In the genomic region with DNA sequence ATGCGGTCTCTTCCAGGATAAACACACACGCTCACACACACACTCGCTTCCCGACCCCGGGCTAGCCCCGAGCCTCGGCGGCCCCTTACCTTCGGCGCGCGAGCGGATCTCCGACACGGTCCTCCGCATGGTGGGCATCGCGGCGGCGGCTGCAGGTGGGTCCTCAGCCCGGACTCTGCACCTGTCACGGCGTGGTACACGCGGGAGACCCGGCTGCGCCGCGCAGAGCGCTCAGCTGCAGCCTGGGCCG, we compare ENCODE assay signal across 8 cellular contexts. TPM values are rescaled to one million over a fixed set of nuclear protein-coding genes. Genes with fewer than 3 reads are reported as not detected.
DNase-seq lines count a peak whose midpoint lies in the region; ATAC-seq and TF ChIP-seq lines count a peak whose summit lies in the region.

No MANE protein-coding gene starts in this region.

- H3K4me1 Mint-ChIP-seq in activated CD4-positive, alpha-beta T cell treated with anti-CD3 and anti-CD28 coated beads, Interleukin-2, amount 10 ng/mL, durations not matched to agents 7 days and 5 days: peaks cover 30% of the 10 kb centered on the region
- peaks cover 55% of the 10 kb centered on the region for H3K4me1 Mint-ChIP-seq in activated naive CD8-positive, alpha-beta T cell treated with anti-CD3 and anti-CD28 coated beads, Interleukin-2, amount 50 U/mL, for 24 hours

- H3K36me3 Mint-ChIP-seq in activated CD4-positive, alpha-beta T cell treated with anti-CD3 and anti-CD28 coated beads, Interleukin-2, amount 10 ng/mL, durations not matched to agents 7 days and 5 days (ENCODE audit: low read depth): peaks cover 22% of the 10 kb centered on the region
- H3K36me3 Mint-ChIP-seq in activated naive CD8-positive, alpha-beta T cell treated with anti-CD3 and anti-CD28 coated beads, Interleukin-2, amount 50 U/mL, for 24 hours (ENCODE audit: low read depth): peaks cover 24% of the 10 kb centered on the region

- H3K4me1 ChIP-seq in left lung (peaks cover 14 to 35% of the 10 kb centered on the region in 2 donors), testis (peaks cover 2% of the 10 kb centered on the region)

- no peak for DNase-seq in activated CD4-positive, alpha-beta T cell treated with anti-CD3 and anti-CD28 coated beads, Interleukin-2, amount 10 ng/mL, durations not matched to agents 7 days and 5 days
- no peak for DNase-seq in activated CD4-positive, alpha-beta T cell treated with anti-CD3 and anti-CD28 coated beads for 4 hours
- DNase-seq in activated naive CD8-positive, alpha-beta T cell treated with anti-CD3 and anti-CD28 coated beads, Interleukin-2, amount 50 U/mL, for 24 hours: no peak
- DNase-seq in left lung (no peak), testis (no peak)

- no peak for ATAC-seq in activated naive CD8-positive, alpha-beta T cell treated with anti-CD3 and anti-CD28 coated beads, Interleukin-2, amount 50 U/mL, for 24 hours
- ATAC-seq in left lung (no peak), GM21717 (IDR thresholded peaks at IDR 0.05; ENCODE audit: unreplicated experiment) (no peak), GM21786 (IDR thresholded peaks at IDR 0.05; ENCODE audit: unreplicated experiment) (no peak), HG02759 (IDR thresholded peaks at IDR 0.05; ENCODE audit: unreplicated experiment) (no peak)

- CTCF ChIA-PET in activated CD4-positive, alpha-beta T cell treated with anti-CD3 and anti-CD28 coated beads, Interleukin-2, amount 10 ng/mL, durations not matched to agents 7 days and 5 days (lab: Charles Lee): interaction anchor here (1.4 to 3.4 kb wide), 7 partner anchors 9 to 22 kb away, joined by 4 to 26 read pairs (median 8); no protein-coding TSS in a partner anchor

- no peaks in the 10 kb centered on the region for H3K36me3 ChIP-seq in left lung
- no peaks in the 10 kb centered on the region for H3K36me3 ChIP-seq in testis (ENCODE audit: low read depth, missing control alignments)

- peak overlapping the region; percentile 84 to 94 for H3K4me3 ChIP-seq in left lung
- H3K4me3 ChIP-seq in testis: peak overlapping the region; percentile 80

- peaks cover 3% of the 10 kb centered on the region for H3K9me3 Mint-ChIP-seq in activated CD4-positive, alpha-beta T cell treated with anti-CD3 and anti-CD28 coated beads, Interleukin-2, amount 10 ng/mL, durations not matched to agents 7 days and 5 days
- peaks cover 19% of the 10 kb centered on the region for H3K9me3 Mint-ChIP-seq in activated naive CD8-positive, alpha-beta T cell treated with anti-CD3 and anti-CD28 coated beads, Interleukin-2, amount 50 U/mL, for 24 hours

- TF ChIP-seq CTCF in left lung (IDR thresholded peaks at IDR 0.05): no peak
- TF ChIP-seq CTCF in testis (IDR thresholded peaks at IDR 0.05): no peak

- peak overlapping the region; percentile 54 to 95 for H3K27ac ChIP-seq in left lung
- H3K27ac ChIP-seq in testis: peak overlapping the region; percentile 9 to 91

- intact Hi-C loops in left lung (cut with DNase I): no loop called here
- intact Hi-C loops in testis (cut with DNase I; ENCODE audit: low total_unique reads): no loop called here

- H3K27ac Mint-ChIP-seq in activated CD4-positive, alpha-beta T cell treated with anti-CD3 and anti-CD28 coated beads, Interleukin-2, amount 10 ng/mL, durations not matched to agents 7 days and 5 days: peak overlapping the region; percentile 93
- H3K27ac Mint-ChIP-seq in activated naive CD8-positive, alpha-beta T cell treated with anti-CD3 and anti-CD28 coated beads, Interleukin-2, amount 50 U/mL, for 24 hours: peak overlapping the region; percentile 93

- peak overlapping the region; percentile 87 for H3K4me3 Mint-ChIP-seq in activated CD4-positive, alpha-beta T cell treated with anti-CD3 and anti-CD28 coated beads, Interleukin-2, amount 10 ng/mL, durations not matched to agents 7 days and 5 days
- peak overlapping the region; percentile 91 for H3K4me3 Mint-ChIP-seq in activated naive CD8-positive, alpha-beta T cell treated with anti-CD3 and anti-CD28 coated beads, Interleukin-2, amount 50 U/mL, for 24 hours

- POLR2A ChIA-PET in activated CD4-positive, alpha-beta T cell treated with anti-CD3 and anti-CD28 coated beads, Interleukin-2, amount 10 ng/mL, durations not matched to agents 7 days and 5 days (lab: Charles Lee): interaction anchor here (1.1 kb wide), 1 partner anchor 12 kb away, joined by 3 read pairs; no protein-coding TSS in a partner anchor

- H3K27me3 Mint-ChIP-seq in activated CD4-positive, alpha-beta T cell treated with anti-CD3 and anti-CD28 coated beads, Interleukin-2, amount 10 ng/mL, durations not matched to agents 7 days and 5 days: no peaks in the 10 kb centered on the region
- H3K27me3 Mint-ChIP-seq in activated naive CD8-positive, alpha-beta T cell treated with anti-CD3 and anti-CD28 coated beads, Interleukin-2, amount 50 U/mL, for 24 hours: no peaks in the 10 kb centered on the region

- WGBS in testis, 2 donors: 0% methylated on average over 16 of the region's 31 CpGs; no CpG with 5 or more reads in 1 of the 2 donors

- H3K9me3 ChIP-seq in left lung: no peaks in the 10 kb centered on the region
- no peaks in the 10 kb centered on the region for H3K9me3 ChIP-seq in testis

- H3K27me3 ChIP-seq in left lung: no peaks in the 10 kb centered on the region
- H3K27me3 ChIP-seq in testis: no peaks in the 10 kb centered on the region

- TF ChIP-seq POLR2A in testis (IDR thresholded peaks at IDR 0.05): no peak

RNA-seq across cellular contexts. Expression of gene ATP8A1, which starts 0.2 kb away (rescaled TPM):
- total RNA-seq in activated CD4-positive, alpha-beta T cell treated with anti-CD3 and anti-CD28 coated beads, Interleukin-2, amount 10 ng/mL, durations not matched to agents 7 days and 5 days: 10 to 100 TPM; 20.9 to 21.1 TPM
- total RNA-seq in left lung: 10 to 100 TPM; 37.2 to 60.9 TPM
- 10 to 100 TPM; 18.8 to 32.5 TPM for total RNA-seq in testis
- 5.5 TPM for polyA plus RNA-seq in testis (ENCODE audit: insufficient read depth, low read depth, low replicate concordance)
